19 cellular contexts compared by ENCODE assay signal in the genomic region with DNA sequence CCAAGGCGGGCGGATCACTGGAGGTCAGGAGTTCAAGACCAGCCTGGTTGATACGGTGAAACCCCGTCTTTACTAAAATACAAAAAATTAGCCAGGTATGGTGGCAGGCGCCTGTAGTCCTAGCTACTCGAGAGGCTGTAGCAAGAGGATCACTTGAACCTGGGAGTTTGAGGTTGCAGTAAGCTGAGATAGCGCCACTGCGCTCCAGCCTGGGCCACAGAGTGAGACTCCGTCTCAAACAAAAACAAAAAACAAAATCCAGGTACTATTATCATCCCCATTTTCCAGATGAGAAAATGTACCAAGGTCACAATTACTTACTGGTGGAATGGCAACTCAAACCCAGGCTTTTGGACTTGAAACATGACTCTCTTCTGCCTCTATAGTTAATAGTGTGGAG. TPM values are rescaled to one million over a fixed set of nuclear protein-coding genes. Genes with fewer than 3 reads are reported as not detected.
A peak's percentile ranks its signal among the peaks of the same experiment; 100 is the strongest.
DNase-seq lines count a peak whose midpoint lies in the region; ATAC-seq and TF ChIP-seq lines count a peak whose summit lies in the region.
"Had no signal": no experiment of that assay in that cellular context is flagged by ENCODE, and none has a peak within 500 bp of the region (broad histone marks: within the 10 kb centered on the region; RNA-seq: fewer than 3 reads in every experiment).

No MANE protein-coding gene starts in this region.

- peak overlapping the region; percentile 63 for H3K27ac Mint-ChIP-seq in T-helper 2 cell treated with Interferon-gamma antibody and Interleukin-4, amounts not matched to agents 5 μg/mL and 100 μg/mL, for 36 hours
- H3K27ac Mint-ChIP-seq in CD4-positive, alpha-beta T cell: peak overlapping the region; percentile 40
- H3K27ac Mint-ChIP-seq in WTC11: peak overlapping the region; percentile 94
- H3K27ac Mint-ChIP-seq in effector memory CD8-positive, alpha-beta T cell: peak overlapping the region; percentile 1 to 51

- peaks cover 19% of the 10 kb centered on the region for H3K4me1 ChIP-seq in psoas muscle
- H3K4me1 ChIP-seq: SJCRH30 had no signal

- H3K36me3 Mint-ChIP-seq in T-helper 2 cell treated with Interferon-gamma antibody and Interleukin-4, amounts not matched to agents 5 μg/mL and 100 μg/mL, for 36 hours (ENCODE audit: low read depth): peaks cover 50% of the 10 kb centered on the region
- peaks cover 75% of the 10 kb centered on the region for H3K36me3 Mint-ChIP-seq in CD4-positive, alpha-beta T cell (ENCODE audit: low read depth)
- peaks cover 67% of the 10 kb centered on the region for H3K36me3 Mint-ChIP-seq in WTC11
- H3K36me3 Mint-ChIP-seq in effector memory CD8-positive, alpha-beta T cell (ENCODE audit: insufficient read depth): peaks cover 72% of the 10 kb centered on the region

- intact Hi-C loops in CD4-positive, alpha-beta T cell (cut with DNase I, micrococcal nuclease): no loop called here
- intact Hi-C loops in psoas muscle (cut with DNase I): no loop called here

- CTCF ChIA-PET in CD4-positive, alpha-beta T cell (lab: Charles Lee): no interaction called here
- CTCF ChIA-PET in WTC11 (lab: Charles Lee): no interaction called here

- no peaks in the 10 kb centered on the region for H3K9me3 Mint-ChIP-seq in T-helper 2 cell treated with Interferon-gamma antibody and Interleukin-4, amounts not matched to agents 5 μg/mL and 100 μg/mL, for 36 hours
- H3K9me3 Mint-ChIP-seq in CD4-positive, alpha-beta T cell: no peaks in the 10 kb centered on the region
- H3K9me3 Mint-ChIP-seq in WTC11: no peaks in the 10 kb centered on the region
- no peaks in the 10 kb centered on the region for H3K9me3 Mint-ChIP-seq in effector memory CD8-positive, alpha-beta T cell

- H3K4me3 Mint-ChIP-seq in T-helper 2 cell treated with Interferon-gamma antibody and Interleukin-4, amounts not matched to agents 5 μg/mL and 100 μg/mL, for 36 hours: peak overlapping the region; percentile 71
- peak overlapping the region; percentile 86 for H3K4me3 Mint-ChIP-seq in CD4-positive, alpha-beta T cell
- H3K4me3 Mint-ChIP-seq in WTC11: peak overlapping the region; percentile 40; the same call in 1 of the 2 replicates
- H3K4me3 Mint-ChIP-seq in effector memory CD8-positive, alpha-beta T cell: peak overlapping the region in 1 of 2 donors; percentile 50

- H3K4me1 Mint-ChIP-seq in T-helper 2 cell treated with Interferon-gamma antibody and Interleukin-4, amounts not matched to agents 5 μg/mL and 100 μg/mL, for 36 hours (ENCODE audit: low read depth): peaks cover 37% of the 10 kb centered on the region
- H3K4me1 Mint-ChIP-seq in CD4-positive, alpha-beta T cell (ENCODE audit: low read depth): peaks cover 69% of the 10 kb centered on the region
- H3K4me1 Mint-ChIP-seq in WTC11: peaks cover 35% of the 10 kb centered on the region
- peaks cover 44 to 57% of the 10 kb centered on the region in 2 donors for H3K4me1 Mint-ChIP-seq in effector memory CD8-positive, alpha-beta T cell (ENCODE audit: low read depth in 2 of 2)

- H3K27me3 Mint-ChIP-seq in T-helper 2 cell treated with Interferon-gamma antibody and Interleukin-4, amounts not matched to agents 5 μg/mL and 100 μg/mL, for 36 hours (ENCODE audit: low read depth): no peaks in the 10 kb centered on the region
- no peaks in the 10 kb centered on the region for H3K27me3 Mint-ChIP-seq in CD4-positive, alpha-beta T cell
- H3K27me3 Mint-ChIP-seq in WTC11 (ENCODE audit: low read depth): no peaks in the 10 kb centered on the region
- no peaks in the 10 kb centered on the region for H3K27me3 Mint-ChIP-seq in effector memory CD8-positive, alpha-beta T cell

- H3K9me3 ChIP-seq in CD4-positive, alpha-beta T cell (ENCODE audit: control insufficient read depth, low read length): no peaks in the 10 kb centered on the region
- no peaks in the 10 kb centered on the region for H3K9me3 ChIP-seq in psoas muscle
- H3K9me3 ChIP-seq: breast epithelium, gastrocnemius medialis, SJCRH30, tibial nerve had no signal

- H3K27me3 ChIP-seq in CD4-positive, alpha-beta T cell (ENCODE audit: control insufficient read depth, insufficient read depth, low read length): no peaks in the 10 kb centered on the region
- H3K27me3 ChIP-seq in psoas muscle (ENCODE audit: insufficient read depth in 3 of 3, low read length in 2 of 3): no peaks in the 10 kb centered on the region
- H3K27me3 ChIP-seq: breast epithelium, gastrocnemius medialis, SJCRH30, tibial nerve had no signal

- no peak overlapping the region for H3K4me3 ChIP-seq in psoas muscle
- H3K4me3 ChIP-seq: breast epithelium, gastrocnemius medialis, PC-9, SJCRH30, tibial nerve had no signal

- 93 to 96% (median 95%) methylated on average over 9 of the region's 9 CpGs for WGBS in psoas muscle, 3 donors

- H3K27ac ChIP-seq in CD4-positive, alpha-beta T cell (ENCODE audit: low read depth, low read length): no peak overlapping the region
- no peak overlapping the region for H3K27ac ChIP-seq in psoas muscle
- H3K27ac ChIP-seq: breast epithelium, C4-2B, gastrocnemius medialis, PC-9, SJCRH30, tibial nerve had no signal

- ATAC-seq in CD4-positive, alpha-beta T cell (ENCODE audit: poor library complexity): no peak
- ATAC-seq in WTC11: no peak
- no peak for ATAC-seq in effector memory CD8-positive, alpha-beta T cell (replicated peaks)
- no peak for ATAC-seq in GM21723 (IDR thresholded peaks at IDR 0.05; ENCODE audit: unreplicated experiment)
- ATAC-seq in psoas muscle: no peak
- ATAC-seq: gastrocnemius medialis had no signal

- TF ChIP-seq CTCF in CD4-positive, alpha-beta T cell (IDR thresholded peaks at IDR 0.05): no peak
- no peak for TF ChIP-seq CTCF in WTC11 (IDR thresholded peaks at IDR 0.05)
- no peak for TF ChIP-seq CTCF in psoas muscle (IDR thresholded peaks at IDR 0.05)

- no peak for DNase-seq in T-helper 2 cell treated with Interferon-gamma antibody and Interleukin-4, amounts not matched to agents 5 μg/mL and 100 μg/mL, for 36 hours (ENCODE audit: low spot score)
- DNase-seq in T-helper 2 cell: no peak
- DNase-seq in CD4-positive, alpha-beta T cell: no peak
- no peak for DNase-seq in WTC11 (ENCODE audit: low spot score)
- no peak for DNase-seq in effector memory CD8-positive, alpha-beta T cell
- no peak for DNase-seq in SK-N-DZ (ENCODE audit: low spot score)
- no peak for DNase-seq in psoas muscle
- DNase-seq: activated CD4-positive, alpha-beta T cell treated with anti-CD3 and anti-CD28 coated beads, Interleukin-2, amount 50 U/mL, for 4 hours; dermis blood vessel endothelial cell; gastrocnemius medialis; NCI-H1436 treated with DMSO at 0.1 percent for 48 hours; NCI-H2171 treated with DMSO at 0.1 percent for 48 hours; nucleus accumbens; PC-9; SJCRH30 had no signal

- POLR2A ChIA-PET in CD4-positive, alpha-beta T cell (lab: Charles Lee): no interaction called here
- POLR2A ChIA-PET in WTC11 (lab: Charles Lee): no interaction called here

- peaks cover 8 to 55% of the 10 kb centered on the region in 2 donors for H3K36me3 ChIP-seq in psoas muscle (ENCODE audit: insufficient read depth in 1 of 2, low read depth in 1 of 2)

TF ChIP-seq in WTC11, 78 proteins besides CTCF, POLR2A, EP300 and RAD21 (continues in another document):
- TF ChIP-seq, protein P1, sequence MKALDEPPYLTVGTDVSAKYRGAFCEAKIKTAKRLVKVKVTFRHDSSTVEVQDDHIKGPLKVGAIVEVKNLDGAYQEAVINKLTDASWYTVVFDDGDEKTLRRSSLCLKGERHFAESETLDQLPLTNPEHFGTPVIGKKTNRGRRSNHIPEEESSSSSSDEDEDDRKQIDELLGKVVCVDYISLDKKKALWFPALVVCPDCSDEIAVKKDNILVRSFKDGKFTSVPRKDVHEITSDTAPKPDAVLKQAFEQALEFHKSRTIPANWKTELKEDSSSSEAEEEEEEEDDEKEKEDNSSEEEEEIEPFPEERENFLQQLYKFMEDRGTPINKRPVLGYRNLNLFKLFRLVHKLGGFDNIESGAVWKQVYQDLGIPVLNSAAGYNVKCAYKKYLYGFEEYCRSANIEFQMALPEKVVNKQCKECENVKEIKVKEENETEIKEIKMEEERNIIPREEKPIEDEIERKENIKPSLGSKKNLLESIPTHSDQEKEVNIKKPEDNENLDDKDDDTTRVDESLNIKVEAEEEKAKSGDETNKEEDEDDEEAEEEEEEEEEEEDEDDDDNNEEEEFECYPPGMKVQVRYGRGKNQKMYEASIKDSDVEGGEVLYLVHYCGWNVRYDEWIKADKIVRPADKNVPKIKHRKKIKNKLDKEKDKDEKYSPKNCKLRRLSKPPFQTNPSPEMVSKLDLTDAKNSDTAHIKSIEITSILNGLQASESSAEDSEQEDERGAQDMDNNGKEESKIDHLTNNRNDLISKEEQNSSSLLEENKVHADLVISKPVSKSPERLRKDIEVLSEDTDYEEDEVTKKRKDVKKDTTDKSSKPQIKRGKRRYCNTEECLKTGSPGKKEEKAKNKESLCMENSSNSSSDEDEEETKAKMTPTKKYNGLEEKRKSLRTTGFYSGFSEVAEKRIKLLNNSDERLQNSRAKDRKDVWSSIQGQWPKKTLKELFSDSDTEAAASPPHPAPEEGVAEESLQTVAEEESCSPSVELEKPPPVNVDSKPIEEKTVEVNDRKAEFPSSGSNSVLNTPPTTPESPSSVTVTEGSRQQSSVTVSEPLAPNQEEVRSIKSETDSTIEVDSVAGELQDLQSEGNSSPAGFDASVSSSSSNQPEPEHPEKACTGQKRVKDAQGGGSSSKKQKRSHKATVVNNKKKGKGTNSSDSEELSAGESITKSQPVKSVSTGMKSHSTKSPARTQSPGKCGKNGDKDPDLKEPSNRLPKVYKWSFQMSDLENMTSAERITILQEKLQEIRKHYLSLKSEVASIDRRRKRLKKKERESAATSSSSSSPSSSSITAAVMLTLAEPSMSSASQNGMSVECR (CRISPR knock-in tag; IDR thresholded peaks at IDR 0.05; ENCODE audit: borderline replicate concordance): no peak
- no peak for TF ChIP-seq ZNF232 (CRISPR knock-in tag; IDR thresholded peaks at IDR 0.05)
- TF ChIP-seq ZNF138 (CRISPR knock-in tag; conservative IDR thresholded peaks at IDR 0.05): no peak
- no peak for TF ChIP-seq SOX15 (CRISPR knock-in tag; IDR thresholded peaks at IDR 0.05)
- no peak for TF ChIP-seq TCF7 (CRISPR knock-in tag; IDR thresholded peaks at IDR 0.05; ENCODE audit: low read depth)
- TF ChIP-seq TEAD1 (CRISPR knock-in tag; IDR thresholded peaks at IDR 0.05): no peak
- no peak for TF ChIP-seq SMAD3 (CRISPR knock-in tag; IDR thresholded peaks at IDR 0.05; ENCODE audit: borderline replicate concordance)
- no peak for TF ChIP-seq TEAD4 (CRISPR knock-in tag; IDR thresholded peaks at IDR 0.05)
- no peak for TF ChIP-seq FOXK1 (CRISPR knock-in tag; IDR thresholded peaks at IDR 0.05)

RNA-seq across cellular contexts. Expression of a gene that starts 4.5 kb away (rescaled TPM):
- 100 to 1,000 TPM; 129 to 133 TPM for total RNA-seq in CD4-positive, alpha-beta T cell
- total RNA-seq in WTC11 (2021) (180 to 184 TPM (median 182 TPM) in 3 replicates), psoas muscle (10 to 100 TPM; 56.3 to 88.7 (median 66.9) TPM)
- polyA plus RNA-seq in SK-N-DZ (2014; cell fraction: cytosol; rRNA removed): 160 and 181 TPM in 2 replicates
- 60.2 and 62.0 TPM in 2 replicates for polyA plus RNA-seq in SK-N-DZ (2014; cell fraction: nucleus; rRNA removed)
- polyA plus RNA-seq in psoas muscle: 10 to 100 TPM; 44.7 to 90.9 (median 77.0) TPM

RNA-seq across cellular contexts. Expression of a gene that starts 36.9 kb away (rescaled TPM):
- 100 to 1,000 TPM; 195 to 218 TPM for total RNA-seq in CD4-positive, alpha-beta T cell
- total RNA-seq in WTC11 (2021) (97.4 to 112 TPM (median 104 TPM) in 3 replicates), psoas muscle (10 to 100 TPM; 36.8 to 76.3 (median 56.3) TPM)
- 62.2 and 128 TPM in 2 replicates for polyA plus RNA-seq in SK-N-DZ (2014; cell fraction: cytosol; rRNA removed)
- 54.2 and 66.8 TPM in 2 replicates for polyA plus RNA-seq in SK-N-DZ (2014; cell fraction: nucleus; rRNA removed)
- polyA plus RNA-seq in psoas muscle: 100 to 1,000 TPM in 2 of 3 donors, 10 to 100 TPM in 1; 80.3 to 144 (median 136) TPM

Comparison
In these comparisons a context has a peak if more than half of its experiments do, and no peak if none do; other contexts are left out.
1. H3K27ac Mint-ChIP-seq: peak in every context shown above with its lines; median percentile 94 in WTC11; 63 in T-helper 2 cell treated with Interferon-gamma antibody and Interleukin-4, amounts not matched to agents 5 μg/mL and 100 μg/mL, for 36 hours; 40 in CD4-positive, alpha-beta T cell; 26 in effector memory CD8-positive, alpha-beta T cell.